ENCODE assay signal across 22 cellular contexts in genomic region chr1:217230412-217230811, GRCh38.
A peak's percentile ranks its signal among the peaks of the same experiment; 100 is the strongest.
DNase-seq lines count a peak whose midpoint lies in the region; ATAC-seq and TF ChIP-seq lines count a peak whose summit lies in the region.
"Had no signal": no experiment of that assay in that cellular context is flagged by ENCODE, and none has a peak within 500 bp of the region (broad histone marks: within the 10 kb centered on the region; RNA-seq: fewer than 3 reads in every experiment).

No MANE protein-coding gene starts in this region.

- 38 to 40% methylated on average over 2 of the region's 2 CpGs for WGBS in heart right ventricle, 2 donors

- H3K4me3 ChIP-seq in heart right ventricle (no peak overlapping the region), dorsolateral prefrontal cortex (no peak overlapping the region)
- H3K4me3 ChIP-seq: GM23248, PC-9, SJSA1 had no signal

- H3K9me3 ChIP-seq in heart right ventricle = no peaks in the 10 kb centered on the region
- H3K9me3 ChIP-seq: BE2C, SJSA1 had no signal

- TF ChIP-seq CTCF in heart right ventricle (IDR thresholded peaks at IDR 0.05) = peak in 4 of 9 donors; percentile 7 to 29 (median 22)
- TF ChIP-seq CTCF in dorsolateral prefrontal cortex (IDR thresholded peaks at IDR 0.05 in 54 of 56, conservative IDR thresholded peaks at IDR 0.05 in 2 of 56; ENCODE audit: low read depth in 1 of 56, partially characterized antibody in 56 of 56) = no peak

- no peaks in the 10 kb centered on the region for H3K27me3 ChIP-seq in heart right ventricle
- no peaks in the 10 kb centered on the region for H3K27me3 ChIP-seq in dorsolateral prefrontal cortex
- H3K27me3 ChIP-seq: BE2C, SJSA1 had no signal

- no peaks in the 10 kb centered on the region for H3K36me3 ChIP-seq in heart right ventricle
- H3K36me3 ChIP-seq: BE2C, SJSA1 had no signal

- ATAC-seq in Right ventricle myocardium superior (ENCODE audit: poor library complexity) (peak; percentile 53), heart right ventricle (no peak)
- ATAC-seq: Right ventricle myocardium inferior had no signal

- H3K27ac ChIP-seq in heart right ventricle (no peak overlapping the region), dorsolateral prefrontal cortex (no peak overlapping the region)
- H3K27ac ChIP-seq: 22Rv1, GM23248, HL-60, KMS-11, PC-9, SJSA1 had no signal

- DNase-seq in DMS 273 (lab: John Stamatoyannopoulos, UW; ENCODE audit: unreplicated experiment) (peak; percentile 32), DMS 273 treated with DMSO at 0.1 percent for 48 hours (lab: John Stamatoyannopoulos, UW) (no peak), Right ventricle myocardium superior (no peak), heart right ventricle (no peak), NCI-H524 treated with DMSO at 0.1 percent for 48 hours (lab: John Stamatoyannopoulos, UW) (peak; percentile 34), dorsolateral prefrontal cortex (no peak), NCI-H1048 (lab: John Stamatoyannopoulos, UW) (no peak)
- DNase-seq: BE2C; CD8-positive, alpha-beta memory T cell; GM23248; H7; NCI-H1105; NCI-H1436 treated with DMSO at 0.1 percent for 48 hours; NCI-H2029; NCI-H446 treated with DMSO at 0.1 percent for 48 hours; PC-9; T-helper 1 cell had no signal

- no peaks in the 10 kb centered on the region for H3K4me1 ChIP-seq in heart right ventricle
- H3K4me1 ChIP-seq: BE2C, SJSA1 had no signal

- intact Hi-C loops in Right ventricle myocardium superior (cut with DNase I) = no loop called here
- intact Hi-C loops in heart right ventricle (cut with DNase I) = no loop called here
- intact Hi-C loops in dorsolateral prefrontal cortex (cut with DNase I) = no loop called here

Comparison
In these comparisons a context has a peak if more than half of its experiments do, and no peak if none do; other contexts are left out.
1. DNase-seq: peak in DMS 273 (single experiment) and NCI-H524 treated with DMSO at 0.1 percent for 48 hours (single experiment); none in DMS 273 treated with DMSO at 0.1 percent for 48 hours (single experiment), Right ventricle myocardium superior (single experiment), heart right ventricle (0 of 2), dorsolateral prefrontal cortex (0 of 10) and NCI-H1048 (single experiment).